ENCODE assay signal across 13 cellular contexts in the genomic region with DNA sequence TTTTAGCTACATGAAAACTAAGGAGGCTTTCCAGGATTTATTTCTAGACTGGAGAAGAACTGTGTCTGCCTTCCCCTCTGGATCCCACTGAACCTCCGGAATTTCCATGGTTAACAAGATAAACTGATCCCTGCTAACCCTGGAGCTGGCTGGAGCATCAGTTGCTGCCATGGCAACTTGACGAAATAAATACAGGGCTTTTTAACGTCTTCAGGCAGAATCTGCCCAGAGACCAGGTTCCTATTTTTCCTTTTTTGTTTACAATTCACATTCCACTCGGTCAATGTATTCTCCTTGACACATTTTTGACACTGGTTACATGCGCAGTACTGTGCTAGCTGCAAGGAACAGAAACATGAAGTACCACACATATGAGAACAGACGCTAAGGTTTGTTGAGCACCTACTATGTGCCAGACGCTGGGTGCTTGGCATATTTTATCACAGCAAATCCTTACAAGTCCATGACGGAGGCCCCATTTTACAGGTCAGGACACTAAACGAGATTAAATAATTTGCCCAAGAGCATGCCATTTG. TPM values are rescaled to one million over a fixed set of nuclear protein-coding genes. Genes with fewer than 3 reads are reported as not detected.
DNase-seq lines count a peak whose midpoint lies in the region; ATAC-seq and TF ChIP-seq lines count a peak whose summit lies in the region.
"Had no signal": no experiment of that assay in that cellular context is flagged by ENCODE, and none has a peak within 500 bp of the region (broad histone marks: within the 10 kb centered on the region; RNA-seq: fewer than 3 reads in every experiment).

No MANE protein-coding gene starts in this region.

- H3K4me3 ChIP-seq in fibroblast of the aortic adventitia (ENCODE audit: low read depth, low read length) (peak overlapping the region; percentile 86), psoas muscle (no peak overlapping the region)

- 71 to 80% (median 74%) methylated on average over 9 of the region's 9 CpGs for WGBS in psoas muscle, 3 donors

- H3K27me3 Mint-ChIP-seq in progenitor cell of endocrine pancreas, result peaks cover 25% of the 10 kb centered on the region

- H3K4me1 ChIP-seq in psoas muscle, result peaks cover 4% of the 10 kb centered on the region

- peaks cover 7% of the 10 kb centered on the region for H3K4me1 Mint-ChIP-seq in progenitor cell of endocrine pancreas (ENCODE audit: low read depth)

- peaks cover 4% of the 10 kb centered on the region for H3K36me3 Mint-ChIP-seq in progenitor cell of endocrine pancreas (ENCODE audit: insufficient read depth)

- H3K4me3 Mint-ChIP-seq in progenitor cell of endocrine pancreas (ENCODE audit: low read depth), result peak overlapping the region; percentile 90

- DNase-seq in DMS53 (lab: John Stamatoyannopoulos, UW) (peak; percentile 10), DMS53 treated with DMSO at 0.1 percent for 48 hours (lab: John Stamatoyannopoulos, UW; ENCODE audit: unreplicated experiment) (no peak), M059J (ENCODE audit: low read depth) (peak; percentile 10), fibroblast of the aortic adventitia (ENCODE audit: low read depth) (peak; percentile 32), progenitor cell of endocrine pancreas (ENCODE audit: low spot score, unreplicated experiment) (no peak), psoas muscle (no peak)
- DNase-seq: cerebellar nuclear complex; stimulated activated CD4-positive, alpha-beta T cell treated with anti-CD3 and anti-CD28 coated beads, Interleukin-15, amount 100 ng/mL, for 24 hours; stimulated activated naive CD4-positive, alpha-beta T cell treated with Interleukin-2 at 50 U/mL for 16 hours had no signal

- H3K9me3 Mint-ChIP-seq in progenitor cell of endocrine pancreas (ENCODE audit: low read depth), result no peaks in the 10 kb centered on the region

- H3K27ac ChIP-seq in psoas muscle, result no peak overlapping the region
- H3K27ac ChIP-seq: 22Rv1 had no signal

- peaks cover 2% of the 10 kb centered on the region for H3K9me3 ChIP-seq in psoas muscle
- H3K9me3 ChIP-seq: HAP-1 had no signal

- peaks cover 0 to 50% (median 8%) of the 10 kb centered on the region in 3 donors for H3K27me3 ChIP-seq in psoas muscle (ENCODE audit: insufficient read depth in 3 of 3, low read length in 2 of 3)

- no peak for ATAC-seq in psoas muscle
- no peak for ATAC-seq in HG03025 (IDR thresholded peaks at IDR 0.05; ENCODE audit: low FRiP score, unreplicated experiment)
- ATAC-seq in GM19467 (IDR thresholded peaks at IDR 0.05; ENCODE audit: unreplicated experiment), result no peak

- intact Hi-C loops in psoas muscle (cut with DNase I), result no loop called here

- H3K27ac Mint-ChIP-seq in progenitor cell of endocrine pancreas, result peak overlapping the region; percentile 18

- no peaks in the 10 kb centered on the region for H3K36me3 ChIP-seq in psoas muscle (ENCODE audit: insufficient read depth in 1 of 2, low read depth in 1 of 2)
- H3K36me3 ChIP-seq: HAP-1 had no signal

- TF ChIP-seq CTCF in fibroblast of the aortic adventitia (IDR thresholded peaks at IDR 0.05; ENCODE audit: insufficient read depth, low read length) (no peak), progenitor cell of endocrine pancreas (IDR thresholded peaks at IDR 0.05; ENCODE audit: unreplicated experiment) (no peak), psoas muscle (IDR thresholded peaks at IDR 0.05) (no peak)

RNA-seq across cellular contexts. Expression of a gene that starts 1.7 kb away (rescaled TPM):
- 0.34 and 2.0 TPM in 2 replicates for total RNA-seq in M059J (2014; rRNA removed; shearing (Covaris generic))
- total RNA-seq in fibroblast of the aortic adventitia (ENCODE audit: low replicate concordance), result 25.5 and 32.6 TPM in 2 replicates
- 49.6 and 58.3 TPM in 2 replicates for total RNA-seq in progenitor cell of endocrine pancreas
- 1 to 10 TPM in 2 of 4 donors, under 1 TPM in 2; 0.57 to 5.3 (median 1.3) TPM for total RNA-seq in psoas muscle
- polyA plus RNA-seq in psoas muscle, result 1 to 10 TPM in 1 of 3 donors, under 1 TPM in 2; 0.63 to 1.5 (median 0.86) TPM

Comparison
In these comparisons a context has a peak if more than half of its experiments do, and no peak if none do; other contexts are left out.
1. DNase-seq: peak in DMS53 (single experiment), M059J (single experiment) and fibroblast of the aortic adventitia (single experiment); none in DMS53 treated with DMSO at 0.1 percent for 48 hours (single experiment), progenitor cell of endocrine pancreas (single experiment) and psoas muscle (0 of 2).